ENCODE assay signal across 1 cellular context in genomic region chr16:30949655-30950515, GRCh38.
A peak's percentile ranks its signal among the peaks of the same experiment; 100 is the strongest.
TF ChIP-seq lines count a peak whose summit lies in the region.

No MANE protein-coding gene starts in this region.

TF ChIP-seq in HepG2, 621 proteins besides CTCF, POLR2A, EP300 and RAD21 (continued from another document and continues in another):
- TF ChIP-seq TFDP1 (CRISPR knock-in tag; IDR thresholded peaks at IDR 0.05; ENCODE audit: borderline replicate concordance) = peak; percentile 65; the same call in 1 of the 2 replicates
- peak; percentile 78 for TF ChIP-seq PHF20 (CRISPR knock-in tag; IDR thresholded peaks at IDR 0.05)
- TF ChIP-seq ZMAT5 (CRISPR knock-in tag; IDR thresholded peaks at IDR 0.05; ENCODE audit: borderline replicate concordance, low read depth) = no peak
- no peak for TF ChIP-seq ZNF672 (CRISPR knock-in tag; IDR thresholded peaks at IDR 0.05)
- peak; percentile 43; the same call in 1 of the 2 replicates for TF ChIP-seq HOMEZ (CRISPR knock-in tag; IDR thresholded peaks at IDR 0.05; ENCODE audit: low read depth)
- peak; percentile 68; the same call in 1 of the 2 replicates for TF ChIP-seq GFI1 (CRISPR knock-in tag; IDR thresholded peaks at IDR 0.05; ENCODE audit: borderline replicate concordance)
- TF ChIP-seq ZFP36L1 (CRISPR knock-in tag; IDR thresholded peaks at IDR 0.05) = no peak
- peak; percentile 90 for TF ChIP-seq ZNF761 (CRISPR knock-in tag; conservative IDR thresholded peaks at IDR 0.05)
- TF ChIP-seq REPIN1 (CRISPR knock-in tag; IDR thresholded peaks at IDR 0.05; ENCODE audit: borderline replicate concordance, low read depth) = peak; percentile 90
- TF ChIP-seq ZFP36L2 (CRISPR knock-in tag; IDR thresholded peaks at IDR 0.05) = peak; percentile 80; the same call in 1 of the 2 replicates
- no peak for TF ChIP-seq FOXM1 (CRISPR knock-in tag; IDR thresholded peaks at IDR 0.05)
- TF ChIP-seq DNMT3B (CRISPR knock-in tag; conservative IDR thresholded peaks at IDR 0.05) = no peak; the same call in 1 of the 2 replicates
- TF ChIP-seq KLF16 (CRISPR knock-in tag; IDR thresholded peaks at IDR 0.05) = peak in 1 of 2 experiments; percentile 88; a peak in 2 of 4 replicates
- TF ChIP-seq ZNF30 (CRISPR knock-in tag; IDR thresholded peaks at IDR 0.05) = no peak
- peak; percentile 60; the same call in 1 of the 2 replicates for TF ChIP-seq CBFB (CRISPR knock-in tag; IDR thresholded peaks at IDR 0.05)
- TF ChIP-seq ZFP82 (CRISPR knock-in tag; IDR thresholded peaks at IDR 0.05; ENCODE audit: borderline replicate concordance) = peak; percentile 16; the same call in 1 of the 2 replicates
- TF ChIP-seq FOSL2 (CRISPR knock-in tag; IDR thresholded peaks at IDR 0.05) = peak; percentile 64
- TF ChIP-seq JUN (CRISPR knock-in tag; IDR thresholded peaks at IDR 0.05) = 0 out of 2 replicates have a peak, but pooled peaks have one; percentile 70
- TF ChIP-seq MED13 (CRISPR knock-in tag; IDR thresholded peaks at IDR 0.05) = no peak
- no peak for TF ChIP-seq ZNF33A (CRISPR knock-in tag; IDR thresholded peaks at IDR 0.05; ENCODE audit: borderline replicate concordance)
- no peak for TF ChIP-seq ZFAT (CRISPR knock-in tag; conservative IDR thresholded peaks at IDR 0.05)
- peak; percentile 26; the same call in 1 of the 2 replicates for TF ChIP-seq ZNF737 (CRISPR knock-in tag; IDR thresholded peaks at IDR 0.05; ENCODE audit: borderline replicate concordance)
- TF ChIP-seq MTERF4 (CRISPR knock-in tag; IDR thresholded peaks at IDR 0.05) = no peak; the same call in 1 of the 2 replicates
- TF ChIP-seq TCF7L2 (IDR thresholded peaks at IDR 0.05; ENCODE audit: low read depth, low read length) = no peak
- TF ChIP-seq IRF9 (CRISPR knock-in tag; IDR thresholded peaks at IDR 0.05; ENCODE audit: borderline replicate concordance) = peak; percentile 86; the same call in 1 of the 2 replicates
- no peak; the same call in 1 of the 2 replicates for TF ChIP-seq ZNF280D (CRISPR knock-in tag; IDR thresholded peaks at IDR 0.05)
- TF ChIP-seq KDM5A (IDR thresholded peaks at IDR 0.05; ENCODE audit: borderline replicate concordance, low read length) = 0 out of 2 replicates have a peak, but pooled peaks have one; percentile 13
- no peak; the same call in 1 of the 2 replicates for TF ChIP-seq ZNF513 (CRISPR knock-in tag; conservative IDR thresholded peaks at IDR 0.05)
- peak; percentile 83; the same call in 1 of the 2 replicates for TF ChIP-seq YEATS2 (CRISPR knock-in tag; IDR thresholded peaks at IDR 0.05; ENCODE audit: borderline replicate concordance)
- TF ChIP-seq ZNF329 (CRISPR knock-in tag; IDR thresholded peaks at IDR 0.05; ENCODE audit: low read depth) = 0 out of 2 replicates have a peak, but pooled peaks have one; percentile 17
- peak; percentile 87 for TF ChIP-seq ATF2 (CRISPR knock-in tag; IDR thresholded peaks at IDR 0.05)
- peak; percentile 71 for TF ChIP-seq POGZ (CRISPR knock-in tag; IDR thresholded peaks at IDR 0.05)
- TF ChIP-seq NFKB2 (CRISPR knock-in tag; IDR thresholded peaks at IDR 0.05; ENCODE audit: borderline replicate concordance) = peak; percentile 61; the same call in 1 of the 2 replicates
- no peak for TF ChIP-seq PBX3 (CRISPR knock-in tag; IDR thresholded peaks at IDR 0.05; ENCODE audit: borderline replicate concordance)
- no peak; the same call in 1 of the 2 replicates for TF ChIP-seq FUBP1 (CRISPR knock-in tag; IDR thresholded peaks at IDR 0.05; ENCODE audit: borderline replicate concordance)
- peak; percentile 50 for TF ChIP-seq MED8 (CRISPR knock-in tag; IDR thresholded peaks at IDR 0.05; ENCODE audit: insufficient replicate concordance)
- no peak for TF ChIP-seq ZNF562 (CRISPR knock-in tag; IDR thresholded peaks at IDR 0.05; ENCODE audit: borderline replicate concordance)
- no peak; the same call in 1 of the 2 replicates for TF ChIP-seq HIC2 (CRISPR knock-in tag; IDR thresholded peaks at IDR 0.05; ENCODE audit: low read depth)
- TF ChIP-seq DNMT1 (CRISPR knock-in tag; IDR thresholded peaks at IDR 0.05) = peak; percentile 38; the same call in 1 of the 2 replicates
- TF ChIP-seq MTA1 (CRISPR knock-in tag; IDR thresholded peaks at IDR 0.05; ENCODE audit: borderline replicate concordance) = peak; percentile 90
- TF ChIP-seq BRCA1 (CRISPR knock-in tag; IDR thresholded peaks at IDR 0.05) = 0 out of 2 replicates have a peak, but pooled peaks have one; percentile 38
- TF ChIP-seq ZNF441 (CRISPR knock-in tag; IDR thresholded peaks at IDR 0.05; ENCODE audit: borderline replicate concordance) = peak; percentile 57; the same call in 1 of the 2 replicates
- peak; percentile 91; the same call in 1 of the 2 replicates for TF ChIP-seq ZZZ3 (CRISPR knock-in tag; IDR thresholded peaks at IDR 0.05; ENCODE audit: borderline replicate concordance)
- TF ChIP-seq SOX6 (IDR thresholded peaks at IDR 0.05) = no peak
- TF ChIP-seq SOX6 (CRISPR knock-in tag; IDR thresholded peaks at IDR 0.05) = peak; percentile 76
